ENCODE assay signal across 19 cellular contexts in the genomic region with DNA sequence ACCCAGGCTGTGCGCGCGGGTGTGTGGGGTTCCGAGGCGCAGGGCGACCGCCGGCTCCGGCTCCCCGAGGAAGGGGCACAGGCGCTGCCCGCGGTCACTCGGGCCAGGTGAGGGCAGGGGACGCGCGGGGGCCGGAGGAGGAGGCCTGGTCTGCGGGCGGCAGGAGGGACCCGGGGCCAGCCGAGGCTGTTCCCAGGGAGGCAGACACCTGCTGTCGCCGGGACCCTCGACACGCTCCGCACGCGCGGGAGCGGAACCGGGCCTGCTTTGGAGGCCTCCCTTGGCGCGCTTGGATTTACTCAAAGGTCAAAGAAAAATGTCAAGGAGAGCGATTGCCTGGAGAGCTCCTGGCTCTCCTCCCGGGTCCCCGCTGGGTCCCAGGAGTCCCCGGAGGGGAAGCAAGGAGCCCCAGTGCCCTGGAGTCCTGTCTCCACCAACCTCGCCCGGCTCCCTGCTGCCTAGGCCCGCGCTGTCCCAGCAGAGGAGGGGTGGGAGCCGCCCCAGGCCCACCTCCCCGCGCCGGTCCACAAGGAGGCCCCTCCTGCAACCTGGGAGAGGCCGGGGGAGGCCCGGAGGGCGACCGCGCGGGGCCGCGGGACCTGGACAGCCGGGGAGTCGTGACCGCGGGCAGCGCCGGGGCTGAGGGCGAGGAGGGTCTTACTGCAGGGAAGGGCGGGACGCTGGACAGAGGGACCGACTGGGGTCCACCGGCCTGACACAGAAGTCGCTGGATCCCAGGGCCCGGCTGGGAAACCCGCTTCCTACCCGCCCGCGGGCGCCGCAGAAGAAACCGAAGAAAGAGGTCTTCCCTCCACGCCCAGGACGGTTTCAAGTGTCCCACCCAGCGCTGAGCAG.
A peak's percentile ranks its signal among the peaks of the same experiment; 100 is the strongest.
DNase-seq lines count a peak whose midpoint lies in the region; ATAC-seq and TF ChIP-seq lines count a peak whose summit lies in the region.
"Had no signal": no experiment of that assay in that cellular context is flagged by ENCODE, and none has a peak within 500 bp of the region (broad histone marks: within the 10 kb centered on the region; RNA-seq: fewer than 3 reads in every experiment).

No MANE protein-coding gene starts in this region.

- H3K4me3 Mint-ChIP-seq in chondrocyte (ENCODE audit: unreplicated experiment), result no peak overlapping the region
- peak overlapping the region; percentile 58 for H3K4me3 Mint-ChIP-seq in nephron progenitor cell
- H3K4me3 Mint-ChIP-seq: activated CD8-positive, alpha-beta T cell treated with anti-CD3 and anti-CD28 coated beads for 36 hours; activated naive CD8-positive, alpha-beta T cell treated with anti-CD3 and anti-CD28 coated beads, Interleukin-2, amount 50 U/mL, for 24 hours; IgD-negative memory B cell had no signal

- no peaks in the 10 kb centered on the region for H3K36me3 Mint-ChIP-seq in chondrocyte (ENCODE audit: low read depth)
- peaks cover 8% of the 10 kb centered on the region for H3K36me3 Mint-ChIP-seq in nephron progenitor cell (ENCODE audit: low read depth)
- H3K36me3 Mint-ChIP-seq: IgD-negative memory B cell had no signal

- intact Hi-C loops in Right ventricle myocardium superior (cut with DNase I), result no loop called here
- intact Hi-C loops in right cardiac atrium (cut with DNase I), result no loop called here
- intact Hi-C loops in testis (cut with DNase I; ENCODE audit: low total_unique reads), result no loop called here

- ATAC-seq in Right ventricle myocardium superior (ENCODE audit: poor library complexity), result no peak
- no peak for ATAC-seq in right cardiac atrium
- no peak for ATAC-seq in HG03342 (IDR thresholded peaks at IDR 0.05; ENCODE audit: unreplicated experiment)
- ATAC-seq: activated CD8-positive, alpha-beta T cell treated with anti-CD3 and anti-CD28 coated beads for 36 hours; activated naive CD8-positive, alpha-beta T cell treated with anti-CD3 and anti-CD28 coated beads, Interleukin-2, amount 50 U/mL, for 24 hours; psoas muscle had no signal

- H3K9me3 Mint-ChIP-seq in chondrocyte (ENCODE audit: low read depth) (no peaks in the 10 kb centered on the region), nephron progenitor cell (no peaks in the 10 kb centered on the region)
- H3K9me3 Mint-ChIP-seq: activated CD8-positive, alpha-beta T cell treated with anti-CD3 and anti-CD28 coated beads for 36 hours; activated naive CD8-positive, alpha-beta T cell treated with anti-CD3 and anti-CD28 coated beads, Interleukin-2, amount 50 U/mL, for 24 hours; IgD-negative memory B cell had no signal

- H3K36me3 ChIP-seq in testis (ENCODE audit: low read depth, missing control alignments) (no peaks in the 10 kb centered on the region), hepatocyte (replicated peaks; ENCODE audit: insufficient read depth, low read depth) (no peaks in the 10 kb centered on the region)
- H3K36me3 ChIP-seq: esophagus muscularis mucosa, MG63, thoracic aorta had no signal

- TF ChIP-seq CTCF in chondrocyte (IDR thresholded peaks at IDR 0.05) (no peak), nephron progenitor cell (IDR thresholded peaks at IDR 0.05) (no peak), testis (IDR thresholded peaks at IDR 0.05) (no peak), hepatocyte (IDR thresholded peaks at IDR 0.05; ENCODE audit: poor library complexity) (no peak)

- H3K27me3 Mint-ChIP-seq in chondrocyte (ENCODE audit: low read depth), result peaks cover 67% of the 10 kb centered on the region
- peaks cover 90% of the 10 kb centered on the region for H3K27me3 Mint-ChIP-seq in nephron progenitor cell (ENCODE audit: low read depth, poor library complexity)

- H3K9me2 ChIP-seq in hepatocyte (replicated peaks; ENCODE audit: insufficient read depth), result no peaks in the 10 kb centered on the region

- H3K27ac Mint-ChIP-seq in chondrocyte (ENCODE audit: unreplicated experiment) (no peak overlapping the region), nephron progenitor cell (no peak overlapping the region)
- H3K27ac Mint-ChIP-seq: activated CD8-positive, alpha-beta T cell treated with anti-CD3 and anti-CD28 coated beads for 36 hours; activated naive CD8-positive, alpha-beta T cell treated with anti-CD3 and anti-CD28 coated beads, Interleukin-2, amount 50 U/mL, for 24 hours; IgD-negative memory B cell had no signal

- no peaks in the 10 kb centered on the region for H4K20me1 ChIP-seq in hepatocyte (ENCODE audit: insufficient read depth, poor library complexity, severe bottlenecking)

- H3K4me1 Mint-ChIP-seq in chondrocyte (ENCODE audit: low read depth) (peaks cover 7% of the 10 kb centered on the region), nephron progenitor cell (peaks cover 48% of the 10 kb centered on the region)

- no peaks in the 10 kb centered on the region for H3K27me3 ChIP-seq in right cardiac atrium (ENCODE audit: control insufficient read depth, insufficient read depth)
- H3K27me3 ChIP-seq in testis, result no peaks in the 10 kb centered on the region
- H3K27me3 ChIP-seq in hepatocyte, result peaks cover 96% of the 10 kb centered on the region
- H3K27me3 ChIP-seq: MG63 had no signal

- no peaks in the 10 kb centered on the region for H3K4me1 ChIP-seq in right cardiac atrium (ENCODE audit: control insufficient read depth, insufficient read depth, low read length)
- peaks cover 8% of the 10 kb centered on the region for H3K4me1 ChIP-seq in testis
- H3K4me1 ChIP-seq in hepatocyte (ENCODE audit: insufficient read depth), result no peaks in the 10 kb centered on the region

- no peak overlapping the region for H2AFZ ChIP-seq in hepatocyte

- H3K9me3 ChIP-seq in right cardiac atrium (ENCODE audit: control insufficient read depth, low read length), result no peaks in the 10 kb centered on the region
- H3K9me3 ChIP-seq in testis, result no peaks in the 10 kb centered on the region
- no peaks in the 10 kb centered on the region for H3K9me3 ChIP-seq in hepatocyte (ENCODE audit: low read depth)
- H3K9me3 ChIP-seq: esophagus muscularis mucosa, MG63, psoas muscle, thoracic aorta had no signal

- H3K27ac ChIP-seq in right cardiac atrium (ENCODE audit: low read length) (no peak overlapping the region), testis (no peak overlapping the region), hepatocyte (no peak overlapping the region)
- H3K27ac ChIP-seq: esophagus muscularis mucosa, psoas muscle, thoracic aorta had no signal

- H3K79me2 ChIP-seq in hepatocyte, result no peaks in the 10 kb centered on the region

- no peak overlapping the region for H3K4me2 ChIP-seq in hepatocyte

- TF ChIP-seq POLR2A in testis (IDR thresholded peaks at IDR 0.05), result no peak

- 11% methylated on average over 77 of the region's 77 CpGs for WGBS in right cardiac atrium
- 8 to 29% methylated on average over 13 to 47 of the region's 77 CpGs for WGBS in testis, 2 donors
- 5% methylated on average over 48 of the region's 77 CpGs for WGBS in hepatocyte (ENCODE audit: low lambda C conversion rate, missing lambda C conversion rate)

- DNase-seq in Right ventricle myocardium superior, result peak; percentile 31
- DNase-seq in right cardiac atrium, result no peak
- peak; percentile 93 for DNase-seq in chondrocyte (ENCODE audit: low spot score)
- peak; percentile 54 for DNase-seq in nephron progenitor cell
- peak; percentile 17 for DNase-seq in testis
- no peak for DNase-seq in hepatocyte (ENCODE audit: low spot score)
- DNase-seq in GOT3 (lab: John Stamatoyannopoulos, UW), result no peak
- DNase-seq: ACHN; activated CD8-positive, alpha-beta T cell treated with anti-CD3 and anti-CD28 coated beads for 36 hours; activated naive CD8-positive, alpha-beta T cell treated with anti-CD3 and anti-CD28 coated beads, Interleukin-2, amount 50 U/mL, for 24 hours; DMS153; MG63; NCI-H69; psoas muscle; T-helper 2 cell had no signal

- no peak overlapping the region for H3K4me3 ChIP-seq in right cardiac atrium (ENCODE audit: low read length)
- peak overlapping the region in 1 of 2 donors; percentile 34 for H3K4me3 ChIP-seq in testis
- H3K4me3 ChIP-seq in hepatocyte, result no peak overlapping the region
- H3K4me3 ChIP-seq: MG63, thoracic aorta had no signal

Comparison
In these comparisons a context has a peak if more than half of its experiments do, and no peak if none do; other contexts are left out.
1. DNase-seq: peak in Right ventricle myocardium superior (single experiment), chondrocyte (single experiment), nephron progenitor cell (single experiment) and testis (single experiment); none in right cardiac atrium (0 of 3), hepatocyte (single experiment) and GOT3 (single experiment).